Comparison of ENCODE assay signal across 29 cellular contexts in genomic region chr15:88866295-88866881, GRCh38.
"Had no signal": no experiment of that assay in that cellular context is flagged by ENCODE, and none has a peak within 500 bp of the region (broad histone marks: within the 10 kb centered on the region; RNA-seq: fewer than 3 reads in every experiment).

No MANE protein-coding gene starts in this region.

- ATAC-seq: left colon; pancreas; right cardiac atrium; sciatic nerve; stimulated activated memory B cell treated with anti-CD40 and anti-IgM and Interleukin-4, amounts not matched to agents 10 μg/mL and 1 μg/mL and 100 μg/mL, for 72 hours; stimulated activated naive CD8-positive, alpha-beta T cell treated with anti-CD3 and anti-CD28 coated beads, Interleukin-15, amount 100 ng/mL, for 72 hours had no signal

- H3K4me3 Mint-ChIP-seq: immature natural killer cell; mesothelial cell of epicardium; naive B cell; nephron; neural crest cell; stimulated activated memory B cell treated with anti-CD40 and anti-IgM and Interleukin-4, amounts not matched to agents 10 μg/mL and 1 μg/mL and 100 μg/mL, for 72 hours; stimulated activated naive CD8-positive, alpha-beta T cell treated with anti-CD3 and anti-CD28 coated beads, Interleukin-15, amount 100 ng/mL, for 72 hours; type B pancreatic cell had no signal

- H3K36me3 Mint-ChIP-seq: immature natural killer cell; mesothelial cell of epicardium; naive B cell; stimulated activated memory B cell treated with anti-CD40 and anti-IgM and Interleukin-4, amounts not matched to agents 10 μg/mL and 1 μg/mL and 100 μg/mL, for 72 hours; type B pancreatic cell had no signal

- H3K27me3 Mint-ChIP-seq: stimulated activated naive CD8-positive, alpha-beta T cell treated with anti-CD3 and anti-CD28 coated beads, Interleukin-15, amount 100 ng/mL, for 72 hours had no signal

- H3K9me3 ChIP-seq: left lung, lower lobe of right lung, pancreas, prostate gland, vagina had no signal

- DNase-seq: hypothalamus; immature natural killer cell; kidney; left colon; left lung; lower lobe of right lung; mesendoderm; naive B cell; nucleus accumbens; pancreas; posterior cingulate gyrus; retina; right cardiac atrium; stimulated activated CD4-positive, alpha-beta T cell treated with anti-CD3 and anti-CD28 coated beads, Interleukin-12 subunit alpha, Interleukin-12 subunit beta, amount 100 ng/mL, for 4 hours; stimulated activated CD4-positive, alpha-beta T cell treated with anti-CD3 and anti-CD28 coated beads, Interleukin-15, amount 100 ng/mL, for 24 hours; stimulated activated CD4-positive, alpha-beta T cell treated with anti-CD3 and anti-CD28 coated beads, Interleukin-4, amount 100 ng/mL, for 24 hours; stimulated activated naive CD4-positive, alpha-beta T cell treated with Interleukin-2 at 50 U/mL for 16 hours; stimulated activated naive CD8-positive, alpha-beta T cell treated with anti-CD3 and anti-CD28 coated beads, Interleukin-15, amount 100 ng/mL, for 72 hours; substantia nigra had no signal

- H3K4me1 Mint-ChIP-seq: immature natural killer cell; mesothelial cell of epicardium; naive B cell; nephron; neural crest cell; stimulated activated memory B cell treated with anti-CD40 and anti-IgM and Interleukin-4, amounts not matched to agents 10 μg/mL and 1 μg/mL and 100 μg/mL, for 72 hours; stimulated activated naive CD8-positive, alpha-beta T cell treated with anti-CD3 and anti-CD28 coated beads, Interleukin-15, amount 100 ng/mL, for 72 hours had no signal

- H3K27ac ChIP-seq: left lung, lower lobe of right lung, pancreas, prostate gland, skin epidermis, tibial nerve, vagina had no signal

- H3K9me3 Mint-ChIP-seq: naive B cell; nephron; stimulated activated memory B cell treated with anti-CD40 and anti-IgM and Interleukin-4, amounts not matched to agents 10 μg/mL and 1 μg/mL and 100 μg/mL, for 72 hours; stimulated activated naive CD8-positive, alpha-beta T cell treated with anti-CD3 and anti-CD28 coated beads, Interleukin-15, amount 100 ng/mL, for 72 hours; type B pancreatic cell had no signal

- H3K27ac Mint-ChIP-seq: immature natural killer cell; mesothelial cell of epicardium; nephron; stimulated activated memory B cell treated with anti-CD40 and anti-IgM and Interleukin-4, amounts not matched to agents 10 μg/mL and 1 μg/mL and 100 μg/mL, for 72 hours; stimulated activated naive CD8-positive, alpha-beta T cell treated with anti-CD3 and anti-CD28 coated beads, Interleukin-15, amount 100 ng/mL, for 72 hours; type B pancreatic cell had no signal
